14 cellular contexts compared by ENCODE assay signal in the genomic region with DNA sequence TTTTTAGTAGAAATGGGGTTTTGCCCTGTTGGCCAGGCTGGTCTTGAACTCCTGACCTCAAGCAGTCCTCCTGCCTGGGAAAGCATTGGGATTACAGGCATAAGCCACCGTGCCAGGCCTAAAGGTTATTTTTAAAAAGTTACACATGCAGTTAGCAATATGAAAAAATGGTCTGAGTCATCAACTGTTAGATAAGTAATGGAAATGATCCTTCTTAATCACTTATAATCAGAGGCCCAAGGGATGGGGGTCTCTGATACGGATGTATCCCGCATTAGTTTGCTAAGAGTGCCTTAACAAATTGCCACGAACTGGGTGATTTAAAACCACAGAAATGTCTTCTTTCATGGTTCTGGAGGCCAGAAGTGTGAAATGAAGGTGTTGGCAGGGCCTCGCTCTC. TPM values are rescaled to one million over a fixed set of nuclear protein-coding genes. Genes with fewer than 3 reads are reported as not detected.
A peak's percentile ranks its signal among the peaks of the same experiment; 100 is the strongest.
DNase-seq lines count a peak whose midpoint lies in the region; ATAC-seq and TF ChIP-seq lines count a peak whose summit lies in the region.
"Had no signal": no experiment of that assay in that cellular context is flagged by ENCODE, and none has a peak within 500 bp of the region (broad histone marks: within the 10 kb centered on the region; RNA-seq: fewer than 3 reads in every experiment).

No MANE protein-coding gene starts in this region.

- no peaks in the 10 kb centered on the region for H3K9me3 ChIP-seq in SJCRH30 (replicated peaks)

- ATAC-seq in GM19452 (IDR thresholded peaks at IDR 0.05; ENCODE audit: unreplicated experiment): no peak

- H3K4me3 ChIP-seq in SJCRH30 (no peak overlapping the region), choroid plexus epithelial cell (ENCODE audit: low read depth, low read length) (no peak overlapping the region)

- no peaks in the 10 kb centered on the region for H3K27me3 ChIP-seq in SJCRH30

- TF ChIP-seq POLR2A in erythroblast (IDR thresholded peaks at IDR 0.05; ENCODE audit: low read length): no peak

- DNase-seq in SJCRH30: no peak
- peak; percentile 15 for DNase-seq in choroid plexus epithelial cell (ENCODE audit: low read depth)
- DNase-seq in iris pigment epithelial cell (ENCODE audit: low read depth): peak; percentile 17
- DNase-seq in erythroblast (lab: John Stamatoyannopoulos, UW): no peak
- no peak for DNase-seq in AG20443 (ENCODE audit: low spot score)
- no peak for DNase-seq in DMS114 treated with DMSO at 0.1 percent for 48 hours (lab: John Stamatoyannopoulos, UW; ENCODE audit: unreplicated experiment)
- DNase-seq: CD4-positive, alpha-beta T cell; DMS79; KBM-7; NCI-H1417 treated with DMSO at 0.1 percent for 48 hours; NCI-H1930; NCI-H2171; NCI-H524 had no signal

- H3K27ac ChIP-seq in SJCRH30: peak overlapping the region; percentile 27; the same call in 1 of the 2 replicates

- H3K36me3 ChIP-seq in SJCRH30: no peaks in the 10 kb centered on the region

- peaks cover 16% of the 10 kb centered on the region for H3K4me1 ChIP-seq in SJCRH30

- no peak for TF ChIP-seq CTCF in choroid plexus epithelial cell (conservative IDR thresholded peaks at IDR 0.05; ENCODE audit: low read depth, low read length)

RNA-seq across cellular contexts. Expression of gene FERMT2, which starts 54.1 kb away (rescaled TPM):
- total RNA-seq in SJCRH30 (2014; rRNA removed; shearing (Covaris generic)): 62.5 and 65.3 TPM in 2 replicates

Comparison
In these comparisons a context has a peak if more than half of its experiments do, and no peak if none do; other contexts are left out.
1. DNase-seq: peak in choroid plexus epithelial cell (single experiment) and iris pigment epithelial cell (single experiment); none in SJCRH30 (0 of 2), erythroblast (0 of 2), AG20443 (single experiment) and DMS114 treated with DMSO at 0.1 percent for 48 hours (single experiment).